Comparison of ENCODE assay signal across 18 cellular contexts in the genomic region with DNA sequence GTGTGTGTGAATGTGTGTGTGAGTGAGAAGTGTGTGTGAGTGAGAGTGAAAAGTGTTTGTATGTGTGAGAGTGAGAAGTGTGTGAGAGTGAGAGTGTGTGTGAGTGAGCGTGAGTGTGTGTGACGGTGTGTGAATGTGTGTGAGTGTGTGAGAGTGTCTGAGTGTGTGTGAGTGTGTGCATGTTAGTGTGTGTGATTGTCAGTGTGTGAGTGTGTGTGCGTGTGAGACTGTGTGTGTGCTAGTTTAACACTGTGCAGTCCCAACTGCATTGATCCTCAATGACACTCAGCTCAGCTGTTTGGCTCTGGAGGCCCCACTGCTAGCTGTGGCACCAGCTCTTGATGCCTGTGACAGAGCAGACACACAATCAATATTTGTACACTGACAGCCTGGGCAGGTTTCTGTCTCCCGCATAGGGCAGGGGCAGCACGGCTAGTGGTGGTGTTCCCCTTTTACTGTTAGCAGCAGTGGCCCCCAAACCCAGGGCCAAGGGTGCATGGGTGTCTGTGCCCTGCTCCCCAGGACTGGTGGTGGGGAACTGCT.
"Had no signal": no experiment of that assay in that cellular context is flagged by ENCODE, and none has a peak within 500 bp of the region (broad histone marks: within the 10 kb centered on the region; RNA-seq: fewer than 3 reads in every experiment).

No MANE protein-coding gene starts in this region.

- H3K27me3 Mint-ChIP-seq: activated naive CD8-positive, alpha-beta T cell treated with anti-CD3 and anti-CD28 coated beads, Interleukin-2, amount 50 U/mL, for 24 hours; natural killer cell treated with Interleukin-12 subunit alpha and Interleukin-12 subunit beta and Interleukin-15 and Interleukin-18, amount 100 ng/mL, for 72 hours; stimulated activated naive CD8-positive, alpha-beta T cell treated with anti-CD3 and anti-CD28 coated beads, Interleukin-15, amount 100 ng/mL, for 72 hours had no signal

- FAIRE-seq: endothelial cell of umbilical vein had no signal

- H3K9me3 Mint-ChIP-seq: activated CD4-positive, alpha-beta memory T cell treated with anti-CD3 and anti-CD28 coated beads for 36 hours; activated naive CD8-positive, alpha-beta T cell treated with anti-CD3 and anti-CD28 coated beads, Interleukin-2, amount 50 U/mL, for 24 hours; activated T-cell treated with anti-CD3 and anti-CD28 coated beads, Interleukin-2, amount 50 U/mL, for 72 hours; natural killer cell treated with Interleukin-12 subunit alpha and Interleukin-12 subunit beta and Interleukin-15 and Interleukin-18, amount 100 ng/mL, for 72 hours; stimulated activated naive CD8-positive, alpha-beta T cell treated with anti-CD3 and anti-CD28 coated beads, Interleukin-15, amount 100 ng/mL, for 72 hours had no signal

- H3K4me1 Mint-ChIP-seq: activated naive CD8-positive, alpha-beta T cell treated with anti-CD3 and anti-CD28 coated beads, Interleukin-2, amount 50 U/mL, for 24 hours; stimulated activated naive CD8-positive, alpha-beta T cell treated with anti-CD3 and anti-CD28 coated beads, Interleukin-15, amount 100 ng/mL, for 72 hours had no signal

- ATAC-seq: activated naive CD8-positive, alpha-beta T cell treated with anti-CD3 and anti-CD28 coated beads, Interleukin-2, amount 50 U/mL, for 24 hours; activated T-cell treated with anti-CD3 and anti-CD28 coated beads, Interleukin-2, amount 50 U/mL, for 72 hours; foreskin keratinocyte; natural killer cell treated with Interleukin-12 subunit alpha and Interleukin-12 subunit beta and Interleukin-15 and Interleukin-18, amount 100 ng/mL, for 72 hours; stimulated activated naive CD8-positive, alpha-beta T cell treated with anti-CD3 and anti-CD28 coated beads, Interleukin-15, amount 100 ng/mL, for 72 hours had no signal

- H3K36me3 ChIP-seq: thoracic aorta, uterus had no signal

- H3K4me1 ChIP-seq: foreskin keratinocyte, uterus had no signal

- DNase-seq: activated CD4-positive, alpha-beta memory T cell treated with anti-CD3 and anti-CD28 coated beads for 36 hours; activated CD4-positive, alpha-beta T cell treated with anti-CD3 and anti-CD28 coated beads for 1 hour; activated naive CD4-positive, alpha-beta T cell; activated naive CD8-positive, alpha-beta T cell treated with anti-CD3 and anti-CD28 coated beads, Interleukin-2, amount 50 U/mL, for 24 hours; activated T-cell treated with anti-CD3 and anti-CD28 coated beads, Interleukin-2, amount 50 U/mL, for 72 hours; central memory CD4-positive, alpha-beta T cell; effector CD4-positive, alpha-beta T cell; foreskin keratinocyte; head of caudate nucleus; mesenchymal stem cell; stimulated activated CD4-positive, alpha-beta T cell treated with anti-CD3 and anti-CD28 coated beads, Interleukin-15, amount 100 ng/mL, for 24 hours; stimulated activated CD4-positive, alpha-beta T cell treated with anti-CD3 and anti-CD28 coated beads, Interleukin-4, amount 100 ng/mL, for 4 hours; stimulated activated naive CD8-positive, alpha-beta T cell treated with anti-CD3 and anti-CD28 coated beads, Interleukin-15, amount 100 ng/mL, for 72 hours; uterus had no signal

- H3K27ac Mint-ChIP-seq: activated CD4-positive, alpha-beta memory T cell treated with anti-CD3 and anti-CD28 coated beads for 36 hours; activated naive CD8-positive, alpha-beta T cell treated with anti-CD3 and anti-CD28 coated beads, Interleukin-2, amount 50 U/mL, for 24 hours; activated T-cell treated with anti-CD3 and anti-CD28 coated beads, Interleukin-2, amount 50 U/mL, for 72 hours; natural killer cell treated with Interleukin-12 subunit alpha and Interleukin-12 subunit beta and Interleukin-15 and Interleukin-18, amount 100 ng/mL, for 72 hours; stimulated activated naive CD8-positive, alpha-beta T cell treated with anti-CD3 and anti-CD28 coated beads, Interleukin-15, amount 100 ng/mL, for 72 hours had no signal

- H3K4me3 ChIP-seq: coronary artery, thoracic aorta, uterus had no signal

- H3K4me3 Mint-ChIP-seq: activated CD4-positive, alpha-beta memory T cell treated with anti-CD3 and anti-CD28 coated beads for 36 hours; activated naive CD8-positive, alpha-beta T cell treated with anti-CD3 and anti-CD28 coated beads, Interleukin-2, amount 50 U/mL, for 24 hours; activated T-cell treated with anti-CD3 and anti-CD28 coated beads, Interleukin-2, amount 50 U/mL, for 72 hours; natural killer cell treated with Interleukin-12 subunit alpha and Interleukin-12 subunit beta and Interleukin-15 and Interleukin-18, amount 100 ng/mL, for 72 hours; stimulated activated naive CD8-positive, alpha-beta T cell treated with anti-CD3 and anti-CD28 coated beads, Interleukin-15, amount 100 ng/mL, for 72 hours had no signal

- H3K36me3 Mint-ChIP-seq: activated CD4-positive, alpha-beta memory T cell treated with anti-CD3 and anti-CD28 coated beads for 36 hours; natural killer cell treated with Interleukin-12 subunit alpha and Interleukin-12 subunit beta and Interleukin-15 and Interleukin-18, amount 100 ng/mL, for 72 hours had no signal

- H3K27me3 ChIP-seq: foreskin keratinocyte, uterus had no signal

- H3K9me3 ChIP-seq: thoracic aorta, uterus had no signal

- H3K27ac ChIP-seq: coronary artery, foreskin keratinocyte, thoracic aorta, uterus had no signal
